8 cellular contexts compared by ENCODE assay signal in the genomic region with DNA sequence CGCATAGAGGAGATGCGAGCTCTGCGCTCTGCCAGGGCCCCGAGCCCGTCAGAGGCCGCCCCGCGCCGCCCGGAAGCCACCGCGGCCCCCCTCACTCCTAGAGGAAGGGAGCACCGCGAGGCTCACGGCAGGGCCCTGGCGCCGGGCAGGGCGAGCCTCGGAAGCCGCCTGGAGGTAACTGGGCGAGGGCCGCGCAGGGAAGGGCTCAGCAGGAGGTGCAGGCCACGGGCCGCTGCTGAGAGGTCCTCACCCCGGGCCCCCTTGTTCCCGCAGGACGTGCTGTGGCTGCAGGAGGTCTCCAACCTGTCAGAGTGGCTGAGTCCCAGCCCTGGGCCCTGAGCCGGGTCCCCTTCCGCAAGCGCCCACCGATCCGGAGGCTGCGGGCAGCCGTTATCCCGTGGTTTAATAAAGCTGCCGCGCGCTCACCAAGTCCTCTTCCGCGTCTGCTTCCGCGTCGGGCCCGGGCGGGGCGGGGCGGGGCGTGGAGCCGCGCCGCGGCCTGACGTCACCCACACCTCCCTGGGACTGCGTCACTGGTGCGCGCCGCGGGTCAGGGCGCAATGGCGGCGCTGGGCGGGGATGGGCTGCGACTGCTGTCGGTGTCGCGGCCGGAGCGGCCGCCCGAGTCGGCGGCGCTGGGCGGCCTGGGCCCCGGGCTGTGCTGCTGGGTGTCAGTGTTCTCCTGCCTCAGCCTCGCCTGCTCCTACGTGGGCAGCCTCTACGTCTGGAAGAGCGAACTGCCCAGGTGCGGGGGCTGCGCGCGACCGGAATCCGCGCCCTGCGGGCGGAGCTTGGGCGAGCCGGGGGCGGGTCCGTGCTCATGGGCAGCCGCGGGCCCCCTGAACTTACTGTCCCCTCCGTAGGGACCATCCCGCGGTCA.
DNase-seq lines count a peak whose midpoint lies in the region; ATAC-seq lines count a peak whose summit lies in the region.

A gene with protein sequence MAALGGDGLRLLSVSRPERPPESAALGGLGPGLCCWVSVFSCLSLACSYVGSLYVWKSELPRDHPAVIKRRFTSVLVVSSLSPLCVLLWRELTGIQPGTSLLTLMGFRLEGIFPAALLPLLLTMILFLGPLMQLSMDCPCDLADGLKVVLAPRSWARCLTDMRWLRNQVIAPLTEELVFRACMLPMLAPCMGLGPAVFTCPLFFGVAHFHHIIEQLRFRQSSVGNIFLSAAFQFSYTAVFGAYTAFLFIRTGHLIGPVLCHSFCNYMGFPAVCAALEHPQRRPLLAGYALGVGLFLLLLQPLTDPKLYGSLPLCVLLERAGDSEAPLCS (plus strand): TSS at position 546 of the 880 bp plus-strand sequence. CDS start 15 bp downstream, at position 561.

- no peaks in the 10 kb centered on the region for H3K9me3 Mint-ChIP-seq in memory B cell

- peak within 1 kb of the TSS; percentile 95 for H3K27ac Mint-ChIP-seq in memory B cell

- peaks cover 2% of the 10 kb centered on the region for H3K36me3 Mint-ChIP-seq in memory B cell

- DNase-seq in CD1c-positive myeloid dendritic cell (ENCODE audit: extremely low spot score) (peak; percentile 97), NCI-H774 (lab: John Stamatoyannopoulos, UW) (peak; percentile 94), memory B cell (ENCODE audit: low spot score in 2 of 2) (peak; percentile 88 to 92)
- peak; percentile 58 to 87 for DNase-seq in activated CD8-positive, alpha-beta memory T cell treated with anti-CD3 and anti-CD28 coated beads for 1 hour (ENCODE audit: extremely low read depth in 1 of 2, low read depth in 1 of 2)
- peak; percentile 83 for DNase-seq in effector CD8-positive, alpha-beta T cell (lab: John Stamatoyannopoulos, UW)
- DNase-seq in stimulated activated CD8-positive, alpha-beta memory T cell treated with anti-CD3 and anti-CD28 coated beads, Interleukin-12 subunit alpha, Interleukin-12 subunit beta, amount 100 ng/mL, for 24 hours (ENCODE audit: extremely low read depth), result peak; percentile 73

- peak within 1 kb of the TSS; percentile 90 for H3K4me3 Mint-ChIP-seq in memory B cell

- ATAC-seq in GM19372 (IDR thresholded peaks at IDR 0.05; ENCODE audit: low read depth, unreplicated experiment), result peak; percentile 88
- ATAC-seq in HG03558 (IDR thresholded peaks at IDR 0.05; ENCODE audit: extremely low read depth, unreplicated experiment), result peak; percentile 62
- peak; percentile 92 for ATAC-seq in memory B cell (ENCODE audit: low read depth)

- no peaks in the 10 kb centered on the region for H3K27me3 Mint-ChIP-seq in memory B cell

- peaks cover 28% of the 10 kb centered on the region for H3K4me1 Mint-ChIP-seq in memory B cell

Comparison
In these comparisons a context has a peak if more than half of its experiments do, and no peak if none do; other contexts are left out.
1. Peak in every context shown above with its lines: DNase-seq and ATAC-seq.